In the genomic region with DNA sequence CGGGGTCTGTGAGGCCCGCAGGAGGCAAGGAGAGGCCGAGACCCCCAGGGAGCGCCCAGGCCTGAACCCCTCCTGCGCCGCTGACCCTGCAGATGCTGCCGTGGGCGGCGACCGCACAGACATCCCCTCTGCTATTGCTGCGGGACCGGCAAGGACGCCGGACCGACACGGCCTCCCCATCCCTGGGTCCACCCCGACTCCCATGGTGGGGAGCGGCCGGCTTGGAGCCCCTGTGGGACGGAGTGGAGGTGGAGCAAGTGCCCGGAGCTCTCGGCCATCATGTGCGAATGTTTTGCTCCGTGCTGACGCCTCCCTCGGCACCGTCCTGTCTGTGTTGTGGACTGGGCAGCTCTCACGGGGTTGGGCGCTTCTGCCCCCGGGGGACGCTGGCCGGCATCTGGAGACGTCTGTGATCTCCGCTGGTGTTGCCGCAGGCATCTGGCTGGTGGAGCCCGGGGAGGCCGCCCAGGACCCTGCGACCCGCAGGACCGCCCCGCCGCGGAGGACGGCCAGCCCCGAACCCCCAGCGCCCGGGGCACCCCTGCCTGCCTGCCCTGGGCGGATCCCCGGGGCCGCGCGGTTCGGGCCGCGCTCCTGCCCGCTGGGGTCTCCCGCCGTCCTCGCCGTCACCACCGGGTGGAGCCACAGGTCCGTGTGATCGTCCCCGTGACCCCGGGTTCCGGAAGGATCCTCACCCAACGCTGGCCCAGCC, we compare ENCODE assay signal across 8 cellular contexts. TPM values are rescaled to one million over a fixed set of nuclear protein-coding genes. Genes with fewer than 3 reads are reported as not detected.
DNase-seq lines count a peak whose midpoint lies in the region; ATAC-seq, FAIRE-seq and TF ChIP-seq lines count a peak whose summit lies in the region.

No MANE protein-coding gene starts in this region.

- H3K27me3 Mint-ChIP-seq in WTC11 (ENCODE audit: low read depth), result peaks cover 13% of the 10 kb centered on the region

- CTCF ChIA-PET in WTC11 (lab: Charles Lee) (interaction anchor here (0.7 to 4.3 kb wide), 6 partner anchors 65 to 290 kb away, joined by 3 to 33 read pairs (median 4); no protein-coding TSS in a partner anchor), HepG2 (lab: Yijun Ruan, JAX; ENCODE audit: low intra/inter-chr PET ratio, low total read pairs) (interaction anchor here (3.6 kb wide), 1 partner anchor 243 kb away, joined by 42 read pairs; no protein-coding TSS in a partner anchor)

- TF ChIP-seq EP300 in HepG2 (IDR thresholded peaks at IDR 0.05; ENCODE audit: low read depth in 2 of 2, low read length in 2 of 2) (no peak), HepG2 (CRISPR knock-in tag; IDR thresholded peaks at IDR 0.05; ENCODE audit: borderline replicate concordance) (no peak)

- peak; percentile 91 for ATAC-seq in WTC11
- peak; percentile 87 for ATAC-seq in HepG2

- H3K4me3 Mint-ChIP-seq in WTC11, result peak overlapping the region; percentile 54

- H2AFZ ChIP-seq in HepG2 (ENCODE audit: low read length), result no peak overlapping the region

- 0 out of 2 replicates have a peak, but pooled peaks cover under 1% of the 10 kb centered on the region for H4K20me1 ChIP-seq in HepG2 (ENCODE audit: insufficient read depth, low read length)

- no peaks in the 10 kb centered on the region for H3K36me3 Mint-ChIP-seq in WTC11

- peaks cover 8% of the 10 kb centered on the region for H3K4me1 Mint-ChIP-seq in WTC11

- peak; percentile 94 for TF ChIP-seq RAD21 in HepG2 (CRISPR knock-in tag; IDR thresholded peaks at IDR 0.05)

- 33% methylated on average over 15 of the region's 67 CpGs for WGBS in HepG2 (ENCODE audit: low lambda C conversion rate)

- POLR2A ChIA-PET in WTC11 (lab: Charles Lee) (no interaction called here), HepG2 (lab: Yijun Ruan, JAX) (no interaction called here)

- H3K27ac ChIP-seq in caudate nucleus (ENCODE audit: low read depth, low read length), result no peak overlapping the region
- H3K27ac ChIP-seq in HepG2 (ENCODE audit: extremely low read length, insufficient read depth, low read length), result no peak overlapping the region

- no peak overlapping the region for H3K9ac ChIP-seq in HepG2 (ENCODE audit: insufficient read depth, low read depth, low read length)

- TF ChIP-seq CTCF in WTC11 (IDR thresholded peaks at IDR 0.05) (peak; percentile 50; the same call in 1 of the 2 replicates), HepG2 (CRISPR knock-in tag; IDR thresholded peaks at IDR 0.05) (peak; percentile 88)

- TF ChIP-seq POLR2A in HepG2 (IDR thresholded peaks at IDR 0.05; ENCODE audit: insufficient read depth in 1 of 2, low read depth in 2 of 2, low read length in 2 of 2), result no peak

- intact Hi-C loops in HepG2 (cut with micrococcal nuclease; ENCODE audit: unreplicated experiment), result no loop called here

- H3K4me2 ChIP-seq in HepG2 (ENCODE audit: low read depth, low read length), result no peak overlapping the region

- BruUV-seq in HepG2 (replicated peaks; lab: Mats Ljungman, UMichigan), result no TSS peak

- DNase-seq in NCI-H82 (lab: John Stamatoyannopoulos, UW) (peak; percentile 61), NCI-H82 treated with DMSO at 0.1 percent for 48 hours (lab: John Stamatoyannopoulos, UW; ENCODE audit: unreplicated experiment) (no peak), WTC11 (ENCODE audit: low spot score) (peak; percentile 80), caudate nucleus (lab: John Stamatoyannopoulos, UW) (peak in 55 of 61 donors; percentile 1 to 73 (median 42)), HepG2 (ENCODE audit: low spot score) (peak; percentile 12), cerebellar nuclear complex (lab: John Stamatoyannopoulos, UW) (no peak), glomerular visceral epithelial cell (ENCODE audit: extremely low spot score) (no peak)
- peak; percentile 42 for DNase-seq in stimulated activated CD8-positive, alpha-beta memory T cell treated with anti-CD3 and anti-CD28 coated beads, Interleukin-4, amount 100 ng/mL, for 24 hours (ENCODE audit: low read depth)

- no peak overlapping the region for H3K27ac Mint-ChIP-seq in WTC11

- in situ Hi-C loops in HepG2 (cut with HindIII; ENCODE audit: extremely low pct_ligation_motif_present, low pct_unique_long_range_greater_than_20kb), result loop anchor here (5.0 to 25.0 kb wide), 2 partner anchors 239 to 399 kb away; no protein-coding TSS in a partner anchor

- no peaks in the 10 kb centered on the region for H3K4me1 ChIP-seq in HepG2 (ENCODE audit: insufficient read depth, low read length)

- no peak overlapping the region for H3K4me3 ChIP-seq in HepG2 (replicated peaks in 1 of 3; ENCODE audit: insufficient read depth in 1 of 3, low read depth in 2 of 3, low read length in 3 of 3)

- H3K79me2 ChIP-seq in HepG2 (ENCODE audit: insufficient read depth, low read length), result no peaks in the 10 kb centered on the region

- no peak for FAIRE-seq in HepG2 (lab: Jason Lieb, UNC)

- no peaks in the 10 kb centered on the region for H3K9me3 ChIP-seq in HepG2 (ENCODE audit: low read length)

- no peaks in the 10 kb centered on the region for H3K36me3 ChIP-seq in HepG2 (replicated peaks in 1 of 2; ENCODE audit: control insufficient read depth in 1 of 2, insufficient read depth in 2 of 2, low read length in 2 of 2)

- H3K9me3 Mint-ChIP-seq in WTC11, result peaks cover 3% of the 10 kb centered on the region

- peaks cover 26 to 84% of the 10 kb centered on the region in 2 experiments for H3K27me3 ChIP-seq in HepG2 (ENCODE audit: control insufficient read depth in 1 of 2, insufficient read depth in 2 of 2, low read length in 2 of 2)

RNA-seq across cellular contexts. Expression of gene GNG13, which starts 12.8 kb away (rescaled TPM):
- total RNA-seq in WTC11 (2021), result 0.34 TPM in 1 of 3 replicates, not detected in the others
- total RNA-seq in HepG2 (2016; rRNA removed; fragmentation: Illumina TruSeq; extraction: Trizol), result not detected in 2 replicates
- total RNA-seq in HepG2 (2016; cell fraction: cytosol; rRNA removed; fragmentation: Illumina TruSeq; extraction: Trizol; ENCODE audit: low read depth), result not detected in 2 replicates
- not detected in 2 replicates for total RNA-seq in HepG2 (2016; cell fraction: insoluble cytoplasmic fraction; rRNA removed; fragmentation: Illumina TruSeq; extraction: Trizol)
- not detected in 2 replicates for total RNA-seq in HepG2 (2016; cell fraction: membrane; rRNA removed; fragmentation: Illumina TruSeq; extraction: Trizol)
- total RNA-seq in HepG2 (2016; cell fraction: nucleus; rRNA removed; fragmentation: Illumina TruSeq; extraction: Trizol), result not detected in 2 replicates
- not detected in 2 replicates for polyA plus RNA-seq in HepG2 (2011; rRNA removed)
- polyA plus RNA-seq in HepG2 (2011; cell fraction: cytosol; rRNA removed), result not detected in 2 replicates
- polyA plus RNA-seq in HepG2 (2011; cell fraction: nucleus; rRNA removed), result not detected in 2 replicates
- not detected in 2 replicates for polyA plus RNA-seq in HepG2 (2012)
- not detected in 2 replicates for polyA plus RNA-seq in HepG2 (2016; cell fraction: cytosol; fragmentation: Illumina TruSeq; extraction: Trizol; ENCODE audit: low read depth)
- not detected in 2 replicates for polyA plus RNA-seq in HepG2 (2016; cell fraction: insoluble cytoplasmic fraction; fragmentation: Illumina TruSeq; extraction: Trizol; ENCODE audit: low read depth)
- polyA plus RNA-seq in HepG2 (2016; cell fraction: membrane; fragmentation: Illumina TruSeq; extraction: Trizol; ENCODE audit: low read depth), result not detected in 2 replicates
- not detected in 2 replicates for polyA plus RNA-seq in HepG2 (2016; cell fraction: nucleus; fragmentation: Illumina TruSeq; extraction: Trizol; ENCODE audit: insufficient read depth, low read depth)
- not detected in 2 replicates for polyA minus RNA-seq in HepG2 (2011; rRNA and poly(A)+ RNA removed; ENCODE audit: low replicate concordance)
- polyA minus RNA-seq in HepG2 (2011; cell fraction: cytosol; rRNA and poly(A)+ RNA removed), result not detected in 2 replicates
- not detected in 2 replicates for polyA minus RNA-seq in HepG2 (2011; cell fraction: nucleus; rRNA and poly(A)+ RNA removed)

RNA-seq across cellular contexts. Expression of gene CHTF18, which starts 24.9 kb away (rescaled TPM):
- 177 to 183 TPM (median 181 TPM) in 3 replicates for total RNA-seq in WTC11 (2021)
- 8.8 and 22.9 TPM in 2 replicates for total RNA-seq in HepG2 (2016; rRNA removed; fragmentation: Illumina TruSeq; extraction: Trizol)
- total RNA-seq in HepG2 (2016; cell fraction: cytosol; rRNA removed; fragmentation: Illumina TruSeq; extraction: Trizol; ENCODE audit: low read depth), result 14.2 and 15.9 TPM in 2 replicates
- 7.3 and 24.5 TPM in 2 replicates for total RNA-seq in HepG2 (2016; cell fraction: insoluble cytoplasmic fraction; rRNA removed; fragmentation: Illumina TruSeq; extraction: Trizol)
- total RNA-seq in HepG2 (2016; cell fraction: membrane; rRNA removed; fragmentation: Illumina TruSeq; extraction: Trizol), result 5.5 and 6.8 TPM in 2 replicates
- total RNA-seq in HepG2 (2016; cell fraction: nucleus; rRNA removed; fragmentation: Illumina TruSeq; extraction: Trizol), result 26.2 and 31.2 TPM in 2 replicates
- 7.3 and 8.6 TPM in 2 replicates for polyA plus RNA-seq in HepG2 (2011; rRNA removed)
- 2.5 and 6.5 TPM in 2 replicates for polyA plus RNA-seq in HepG2 (2011; cell fraction: cytosol; rRNA removed)
- polyA plus RNA-seq in HepG2 (2011; cell fraction: nucleus; rRNA removed), result 145 and 298 TPM in 2 replicates
- 6.6 and 11.8 TPM in 2 replicates for polyA plus RNA-seq in HepG2 (2012)
- 2.3 and 2.5 TPM in 2 replicates for polyA plus RNA-seq in HepG2 (2016; cell fraction: cytosol; fragmentation: Illumina TruSeq; extraction: Trizol; ENCODE audit: low read depth)
- polyA plus RNA-seq in HepG2 (2016; cell fraction: insoluble cytoplasmic fraction; fragmentation: Illumina TruSeq; extraction: Trizol; ENCODE audit: low read depth), result 6.8 and 7.7 TPM in 2 replicates
- polyA plus RNA-seq in HepG2 (2016; cell fraction: membrane; fragmentation: Illumina TruSeq; extraction: Trizol; ENCODE audit: low read depth), result 3.5 and 4.5 TPM in 2 replicates
- 103 and 115 TPM in 2 replicates for polyA plus RNA-seq in HepG2 (2016; cell fraction: nucleus; fragmentation: Illumina TruSeq; extraction: Trizol; ENCODE audit: insufficient read depth, low read depth)
- 8.2 and 13.0 TPM in 2 replicates for polyA minus RNA-seq in HepG2 (2011; rRNA and poly(A)+ RNA removed; ENCODE audit: low replicate concordance)
- 2.4 and 3.9 TPM in 2 replicates for polyA minus RNA-seq in HepG2 (2011; cell fraction: cytosol; rRNA and poly(A)+ RNA removed)
- 7.5 and 12.4 TPM in 2 replicates for polyA minus RNA-seq in HepG2 (2011; cell fraction: nucleus; rRNA and poly(A)+ RNA removed)

RNA-seq across cellular contexts. Expression of gene RPUSD1, which starts 25.2 kb away (rescaled TPM):
- total RNA-seq in WTC11 (2021) (35.0 to 45.1 TPM (median 36.6 TPM) in 3 replicates), HepG2 (2016; rRNA removed; fragmentation: Illumina TruSeq; extraction: Trizol) (22.4 and 26.2 TPM in 2 replicates)
- 18.7 and 21.8 TPM in 2 replicates for total RNA-seq in HepG2 (2016; cell fraction: cytosol; rRNA removed; fragmentation: Illumina TruSeq; extraction: Trizol; ENCODE audit: low read depth)
- total RNA-seq in HepG2 (2016; cell fraction: insoluble cytoplasmic fraction; rRNA removed; fragmentation: Illumina TruSeq; extraction: Trizol), result 20.2 and 24.6 TPM in 2 replicates
- total RNA-seq in HepG2 (2016; cell fraction: membrane; rRNA removed; fragmentation: Illumina TruSeq; extraction: Trizol), result 34.6 and 36.7 TPM in 2 replicates
- total RNA-seq in HepG2 (2016; cell fraction: nucleus; rRNA removed; fragmentation: Illumina TruSeq; extraction: Trizol), result 13.4 and 16.9 TPM in 2 replicates
- polyA plus RNA-seq in HepG2 (2011; rRNA removed), result 13.1 and 15.9 TPM in 2 replicates
- polyA plus RNA-seq in HepG2 (2011; cell fraction: cytosol; rRNA removed), result 11.8 and 20.0 TPM in 2 replicates
- 47.0 and 47.2 TPM in 2 replicates for polyA plus RNA-seq in HepG2 (2011; cell fraction: nucleus; rRNA removed)
- 6.9 and 11.4 TPM in 2 replicates for polyA plus RNA-seq in HepG2 (2012)
- polyA plus RNA-seq in HepG2 (2016; cell fraction: cytosol; fragmentation: Illumina TruSeq; extraction: Trizol; ENCODE audit: low read depth), result 23.0 and 24.2 TPM in 2 replicates
- 22.5 and 24.4 TPM in 2 replicates for polyA plus RNA-seq in HepG2 (2016; cell fraction: insoluble cytoplasmic fraction; fragmentation: Illumina TruSeq; extraction: Trizol; ENCODE audit: low read depth)
- 32.9 and 33.9 TPM in 2 replicates for polyA plus RNA-seq in HepG2 (2016; cell fraction: membrane; fragmentation: Illumina TruSeq; extraction: Trizol; ENCODE audit: low read depth)
- polyA plus RNA-seq in HepG2 (2016; cell fraction: nucleus; fragmentation: Illumina TruSeq; extraction: Trizol; ENCODE audit: insufficient read depth, low read depth), result 29.7 and 35.5 TPM in 2 replicates
- 20.0 and 21.5 TPM in 2 replicates for polyA minus RNA-seq in HepG2 (2011; rRNA and poly(A)+ RNA removed; ENCODE audit: low replicate concordance)
- 9.3 and 9.6 TPM in 2 replicates for polyA minus RNA-seq in HepG2 (2011; cell fraction: cytosol; rRNA and poly(A)+ RNA removed)
- 8.9 and 13.2 TPM in 2 replicates for polyA minus RNA-seq in HepG2 (2011; cell fraction: nucleus; rRNA and poly(A)+ RNA removed)

RNA-seq across cellular contexts. Expression of gene MSLN, which starts 52.8 kb away (rescaled TPM):
- total RNA-seq in WTC11 (2021) (0.20 to 0.55 TPM (median 0.46 TPM) in 3 replicates), HepG2 (2016; rRNA removed; fragmentation: Illumina TruSeq; extraction: Trizol) (0.72 and 2.0 TPM in 2 replicates)
- 0.30 TPM in 1 of 2 replicates, not detected in the other for total RNA-seq in HepG2 (2016; cell fraction: cytosol; rRNA removed; fragmentation: Illumina TruSeq; extraction: Trizol; ENCODE audit: low read depth)
- 1.2 and 2.1 TPM in 2 replicates for total RNA-seq in HepG2 (2016; cell fraction: insoluble cytoplasmic fraction; rRNA removed; fragmentation: Illumina TruSeq; extraction: Trizol)
- 0.31 and 0.38 TPM in 2 replicates for total RNA-seq in HepG2 (2016; cell fraction: membrane; rRNA removed; fragmentation: Illumina TruSeq; extraction: Trizol)
- total RNA-seq in HepG2 (2016; cell fraction: nucleus; rRNA removed; fragmentation: Illumina TruSeq; extraction: Trizol), result 1.1 and 2.5 TPM in 2 replicates
- 2.3 and 3.0 TPM in 2 replicates for polyA plus RNA-seq in HepG2 (2011; rRNA removed)
- polyA plus RNA-seq in HepG2 (2011; cell fraction: cytosol; rRNA removed), result 1.1 and 1.5 TPM in 2 replicates
- polyA plus RNA-seq in HepG2 (2011; cell fraction: nucleus; rRNA removed), result 3.7 and 5.0 TPM in 2 replicates
- 3.0 and 3.9 TPM in 2 replicates for polyA plus RNA-seq in HepG2 (2012)
- polyA plus RNA-seq in HepG2 (2016; cell fraction: cytosol; fragmentation: Illumina TruSeq; extraction: Trizol; ENCODE audit: low read depth), result 0.34 and 0.49 TPM in 2 replicates
- 0.61 and 0.67 TPM in 2 replicates for polyA plus RNA-seq in HepG2 (2016; cell fraction: insoluble cytoplasmic fraction; fragmentation: Illumina TruSeq; extraction: Trizol; ENCODE audit: low read depth)
- polyA plus RNA-seq in HepG2 (2016; cell fraction: membrane; fragmentation: Illumina TruSeq; extraction: Trizol; ENCODE audit: low read depth), result 0.44 and 0.46 TPM in 2 replicates
- polyA plus RNA-seq in HepG2 (2016; cell fraction: nucleus; fragmentation: Illumina TruSeq; extraction: Trizol; ENCODE audit: insufficient read depth, low read depth), result 3.3 and 3.5 TPM in 2 replicates
- 1.2 and 15.6 TPM in 2 replicates for polyA minus RNA-seq in HepG2 (2011; rRNA and poly(A)+ RNA removed; ENCODE audit: low replicate concordance)
- polyA minus RNA-seq in HepG2 (2011; cell fraction: cytosol; rRNA and poly(A)+ RNA removed), result 0.79 and 1.8 TPM in 2 replicates
- 0.87 and 1.0 TPM in 2 replicates for polyA minus RNA-seq in HepG2 (2011; cell fraction: nucleus; rRNA and poly(A)+ RNA removed)

Comparison
In these comparisons a context has a peak if more than half of its experiments do, and no peak if none do; other contexts are left out.
1. DNase-seq: peak in NCI-H82 (single experiment), WTC11 (single experiment), caudate nucleus (55 of 61), HepG2 (single experiment) and stimulated activated CD8-positive, alpha-beta memory T cell treated with anti-CD3 and anti-CD28 coated beads, Interleukin-4, amount 100 ng/mL, for 24 hours (single experiment); none in NCI-H82 treated with DMSO at 0.1 percent for 48 hours (single experiment), cerebellar nuclear complex (0 of 2) and glomerular visceral epithelial cell (single experiment).